In the genomic region with DNA sequence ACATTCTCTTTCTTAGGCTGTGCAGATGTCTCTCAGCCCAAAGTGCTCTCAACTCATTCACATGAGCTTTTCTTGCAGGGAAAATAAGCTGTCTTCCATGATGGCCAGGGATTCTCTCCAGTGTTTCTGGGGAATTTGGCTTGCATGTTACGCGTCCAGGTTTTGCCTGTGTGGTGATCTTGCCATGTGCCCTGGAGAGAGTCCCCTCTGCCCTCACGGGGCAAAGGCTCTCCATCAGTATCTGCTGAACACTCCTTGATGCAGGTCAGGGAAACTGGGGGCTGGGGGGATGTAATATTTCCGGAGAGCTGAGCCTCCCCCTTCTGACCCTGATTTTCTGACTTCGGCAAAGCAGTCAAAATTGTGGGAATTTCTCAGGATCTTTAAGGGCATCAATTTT, we compare ENCODE assay signal across 25 cellular contexts.
"Had no signal": no experiment of that assay in that cellular context is flagged by ENCODE, and none has a peak within 500 bp of the region (broad histone marks: within the 10 kb centered on the region; RNA-seq: fewer than 3 reads in every experiment).

No MANE protein-coding gene starts in this region.

- H3K9me3 ChIP-seq: ovary, right lobe of liver, suprapubic skin, transverse colon had no signal

- FAIRE-seq: colon, endometrium, frontal cortex, kidney, small intestine had no signal

- H3K27ac ChIP-seq: ovary, right lobe of liver, suprapubic skin, transverse colon had no signal

- H3K27me3 ChIP-seq: ovary, right lobe of liver, transverse colon had no signal

- H3K36me3 ChIP-seq: ovary, right lobe of liver, suprapubic skin, transverse colon had no signal

- H3K4me1 ChIP-seq: right lobe of liver had no signal

- H3K4me3 ChIP-seq: ovary, right lobe of liver, suprapubic skin, transverse colon had no signal

- DNase-seq: central memory CD4-positive, alpha-beta T cell; effector memory CD8-positive, alpha-beta T cell; erythroblast; hypothalamus; kidney; mammary epithelial cell; midbrain; naive thymus-derived CD8-positive, alpha-beta T cell; nephron progenitor cell; occipital lobe; ovary; posterior cingulate gyrus; retina; right lobe of liver; small intestine; stimulated activated CD4-positive, alpha-beta T cell treated with anti-CD3 and anti-CD28 coated beads, Interleukin-15, amount 100 ng/mL, for 24 hours; stimulated activated CD4-positive, alpha-beta T cell treated with anti-CD3 and anti-CD28 coated beads, Interleukin-4, amount 100 ng/mL, for 1 hour; stimulated activated CD8-positive, alpha-beta memory T cell treated with anti-CD3 and anti-CD28 coated beads, Interleukin-4, amount 100 ng/mL, for 48 hours; stimulated activated naive CD4-positive, alpha-beta T cell; stimulated activated naive CD8-positive, alpha-beta T cell treated with anti-CD3 and anti-CD28 coated beads, Interleukin-15, amount 100 ng/mL, for 72 hours; transverse colon had no signal
